Comparison of ENCODE assay signal across 8 cellular contexts in the genomic region with DNA sequence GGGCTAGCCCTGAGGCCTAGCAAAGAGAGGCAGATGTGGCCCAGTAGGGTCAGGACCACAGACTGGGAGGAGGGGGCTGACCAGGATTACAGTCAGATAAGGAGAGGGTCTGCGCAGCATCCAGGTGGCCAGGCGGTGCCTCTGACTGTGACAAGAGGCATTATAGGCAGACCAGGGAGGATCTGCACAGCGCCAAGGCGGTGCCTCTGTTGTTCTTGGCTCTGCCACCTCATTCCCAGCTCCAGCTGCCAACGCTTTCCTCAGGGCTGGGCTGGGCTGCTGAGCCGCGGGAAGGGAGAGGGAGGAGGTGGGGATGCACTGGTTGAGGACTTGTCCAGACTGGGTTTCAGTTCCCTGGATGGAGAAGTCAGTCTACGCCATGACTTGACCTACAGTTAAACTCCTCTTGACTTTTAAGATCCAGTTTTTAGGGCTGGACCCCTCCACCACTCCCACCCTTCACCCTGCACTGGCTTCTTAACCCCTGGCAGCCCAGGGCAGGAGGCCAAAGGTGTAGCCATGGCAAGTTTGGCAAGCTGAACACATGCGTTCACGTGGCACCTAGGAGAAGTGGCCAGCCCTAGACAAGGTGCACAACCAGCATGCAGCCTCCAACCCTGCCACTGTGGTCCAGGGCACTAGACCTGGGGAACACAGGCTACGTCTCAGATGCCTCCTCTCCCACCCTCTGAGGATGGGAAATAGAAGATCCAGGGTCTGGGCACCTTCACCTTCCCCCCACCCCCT. TPM values are rescaled to one million over a fixed set of nuclear protein-coding genes. Genes with fewer than 3 reads are reported as not detected.
DNase-seq lines count a peak whose midpoint lies in the region; ATAC-seq and TF ChIP-seq lines count a peak whose summit lies in the region.

No MANE protein-coding gene starts in this region.

- H3K9me3 Mint-ChIP-seq in osteocyte (ENCODE audit: unreplicated experiment): no peaks in the 10 kb centered on the region
- H3K9me3 Mint-ChIP-seq in immature natural killer cell: no peaks in the 10 kb centered on the region

- in situ Hi-C loops in HAP-1 (cut with MboI; ENCODE audit: low sequenced_read_pairs): no loop called here

- H3K27me3 ChIP-seq in HAP-1 (ENCODE audit: low read depth): no peaks in the 10 kb centered on the region

- H3K4me3 Mint-ChIP-seq in osteocyte (ENCODE audit: unreplicated experiment): no peak overlapping the region
- no peak overlapping the region for H3K4me3 Mint-ChIP-seq in immature natural killer cell

- peak overlapping the region; percentile 82 for H3K27ac Mint-ChIP-seq in osteocyte (ENCODE audit: unreplicated experiment)
- no peak overlapping the region for H3K27ac Mint-ChIP-seq in immature natural killer cell

- H3K36me3 ChIP-seq in HAP-1 (replicated peaks): no peaks in the 10 kb centered on the region

- no peak for TF ChIP-seq CTCF in osteocyte (IDR thresholded peaks at IDR 0.05)

- H3K27me3 Mint-ChIP-seq in osteocyte (ENCODE audit: unreplicated experiment) (no peaks in the 10 kb centered on the region), immature natural killer cell (ENCODE audit: low read depth in 3 of 3) (peaks cover 0 to 7% (median 4%) of the 10 kb centered on the region in 3 donors)

- H3K4me1 Mint-ChIP-seq in osteocyte (ENCODE audit: unreplicated experiment) (peaks cover 87% of the 10 kb centered on the region), immature natural killer cell (peaks cover 20 to 22% of the 10 kb centered on the region in 2 donors)

- H3K4me3 ChIP-seq in HAP-1: no peak overlapping the region

- peaks cover 27% of the 10 kb centered on the region for H3K4me1 ChIP-seq in HAP-1

- no peak for ATAC-seq in HG02759 (IDR thresholded peaks at IDR 0.05; ENCODE audit: unreplicated experiment)

- H3K36me3 Mint-ChIP-seq in osteocyte (ENCODE audit: unreplicated experiment): no peaks in the 10 kb centered on the region
- peaks cover 0 to 4% (median 1%) of the 10 kb centered on the region in 3 donors for H3K36me3 Mint-ChIP-seq in immature natural killer cell

- peak; percentile 85 for DNase-seq in EH (ENCODE audit: low read depth)
- DNase-seq in NCI-H524 treated with DMSO at 0.1 percent for 48 hours (lab: John Stamatoyannopoulos, UW): peak; percentile 26
- peak; percentile 80 for DNase-seq in fibroblast of gingiva (ENCODE audit: low read depth)
- peak; percentile 94 for DNase-seq in osteocyte (ENCODE audit: extremely low spot score, unreplicated experiment)
- no peak for DNase-seq in immature natural killer cell
- DNase-seq in HAP-1 (ENCODE audit: low spot score in 2 of 2): no peak
- no peak for DNase-seq in T-helper 2 cell

- H3K9me3 ChIP-seq in HAP-1: no peaks in the 10 kb centered on the region

RNA-seq across cellular contexts. Expression of a gene that starts 4.5 kb away (rescaled TPM):
- 144 and 146 TPM in 2 replicates for total RNA-seq in osteocyte
- not detected for polyA plus RNA-seq in immature natural killer cell

RNA-seq across cellular contexts. Expression of a gene that starts 18.4 kb away (rescaled TPM):
- 21.3 and 24.1 TPM in 2 replicates for total RNA-seq in osteocyte
- 1 to 10 TPM; 4.1 to 6.3 (median 4.4) TPM for polyA plus RNA-seq in immature natural killer cell

RNA-seq across cellular contexts. Expression of a gene that starts 18.6 kb away (rescaled TPM):
- total RNA-seq in osteocyte: 33.0 and 37.7 TPM in 2 replicates
- polyA plus RNA-seq in immature natural killer cell: 10 to 100 TPM in 2 of 3 donors, 1 to 10 TPM in 1; 9.3 to 34.1 (median 15.8) TPM

RNA-seq across cellular contexts. Expression of a gene that starts 31.0 kb away (rescaled TPM):
- total RNA-seq in osteocyte: 52.6 and 55.8 TPM in 2 replicates
- polyA plus RNA-seq in immature natural killer cell: 100 to 1,000 TPM in 1 of 3 donors, 10 to 100 TPM in 2; 75.4 to 126 (median 88.2) TPM

RNA-seq across cellular contexts. Expression of a gene that starts 32.7 kb away (rescaled TPM):
- 24.2 and 26.5 TPM in 2 replicates for total RNA-seq in osteocyte
- not detected for polyA plus RNA-seq in immature natural killer cell

Comparison
In these comparisons a context has a peak if more than half of its experiments do, and no peak if none do; other contexts are left out.
1. DNase-seq: peak in EH (single experiment), NCI-H524 treated with DMSO at 0.1 percent for 48 hours (single experiment), fibroblast of gingiva (single experiment) and osteocyte (single experiment); none in immature natural killer cell (0 of 3), HAP-1 (0 of 2) and T-helper 2 cell (0 of 5).